In the genomic region with DNA sequence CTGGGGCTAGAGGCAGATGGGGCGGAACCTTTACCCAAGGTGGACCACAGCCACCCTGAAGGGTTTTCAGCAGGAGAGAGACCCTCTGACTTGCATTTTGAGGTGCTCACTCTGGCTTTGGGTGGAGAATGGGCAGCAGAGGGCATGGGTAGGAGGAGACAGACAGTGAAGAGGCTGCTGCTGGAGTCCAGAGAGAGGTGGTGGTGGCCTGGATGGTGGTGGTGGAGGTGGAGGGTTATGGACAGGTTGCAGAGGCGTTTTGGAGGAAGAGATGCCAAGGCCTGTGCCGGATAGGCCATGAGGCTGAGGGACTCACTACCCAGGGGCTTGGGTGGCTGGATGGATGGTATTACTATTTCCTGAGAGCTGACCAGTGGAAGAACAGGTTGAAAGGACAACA, we compare ENCODE assay signal across 1 cellular context.
TF ChIP-seq lines count a peak whose summit lies in the region.

No MANE protein-coding gene starts in this region.

TF ChIP-seq in SK-N-SH treated with all-trans-retinoic acid at 6 μM for 48 hours, 23 proteins besides CTCF, POLR2A, EP300 and RAD21 (continued from another document):
- TF ChIP-seq, protein P1, sequence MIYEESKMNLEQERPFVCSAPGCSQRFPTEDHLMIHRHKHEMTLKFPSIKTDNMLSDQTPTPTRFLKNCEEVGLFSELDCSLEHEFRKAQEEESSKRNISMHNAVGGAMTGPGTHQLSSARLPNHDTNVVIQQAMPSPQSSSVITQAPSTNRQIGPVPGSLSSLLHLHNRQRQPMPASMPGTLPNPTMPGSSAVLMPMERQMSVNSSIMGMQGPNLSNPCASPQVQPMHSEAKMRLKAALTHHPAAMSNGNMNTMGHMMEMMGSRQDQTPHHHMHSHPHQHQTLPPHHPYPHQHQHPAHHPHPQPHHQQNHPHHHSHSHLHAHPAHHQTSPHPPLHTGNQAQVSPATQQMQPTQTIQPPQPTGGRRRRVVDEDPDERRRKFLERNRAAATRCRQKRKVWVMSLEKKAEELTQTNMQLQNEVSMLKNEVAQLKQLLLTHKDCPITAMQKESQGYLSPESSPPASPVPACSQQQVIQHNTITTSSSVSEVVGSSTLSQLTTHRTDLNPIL (CRISPR knock-in tag; IDR thresholded peaks at IDR 0.05; ENCODE audit: low read depth) = no peak
- TF ChIP-seq BACH2 (CRISPR knock-in tag; IDR thresholded peaks at IDR 0.05; ENCODE audit: borderline replicate concordance) (no peak), ARNTL (CRISPR knock-in tag; IDR thresholded peaks at IDR 0.05; ENCODE audit: borderline replicate concordance, low read depth) (no peak), SNAI2 (CRISPR knock-in tag; IDR thresholded peaks at IDR 0.05) (no peak)
